ENCODE assay signal across 22 cellular contexts in genomic region chr5:156678484-156678883, GRCh38.
DNase-seq lines count a peak whose midpoint lies in the region; ATAC-seq, FAIRE-seq and TF ChIP-seq lines count a peak whose summit lies in the region.
"Had no signal": no experiment of that assay in that cellular context is flagged by ENCODE, and none has a peak within 500 bp of the region (broad histone marks: within the 10 kb centered on the region; RNA-seq: fewer than 3 reads in every experiment).

No MANE protein-coding gene starts in this region.

- no peak for TF ChIP-seq POLR2A in A549 (IDR thresholded peaks at IDR 0.05; ENCODE audit: low read length)

- no peak overlapping the region for H3K27ac Mint-ChIP-seq in Calu3 (ENCODE audit: unreplicated experiment)
- H3K27ac Mint-ChIP-seq: CD14-positive monocyte, H9 had no signal

- POLR2A ChIA-PET in A549 (lab: Yijun Ruan, JAX), result no interaction called here

- CTCF ChIA-PET in A549 (lab: Yijun Ruan, JAX), result no interaction called here
- CTCF ChIA-PET in Calu3 (lab: Charles Lee), result no interaction called here

- intact Hi-C loops in left colon (cut with DNase I, micrococcal nuclease), result no loop called here
- intact Hi-C loops in Calu3 (cut with micrococcal nuclease; ENCODE audit: unreplicated experiment), result loop anchor here (5.0 to 10.0 kb wide), 3 partner anchors 139 to 454 kb away; no protein-coding TSS in a partner anchor

- BruUV-seq in Calu3 (replicated peaks; lab: Mats Ljungman, UMichigan), result no TSS peak

- no peaks in the 10 kb centered on the region for H3K9me3 ChIP-seq in A549
- H3K9me3 ChIP-seq: MG63 had no signal

- WGBS in A549 (ENCODE audit: missing lambda C conversion rate), result 4% methylated on average over 3 of the region's 3 CpGs

- H3K4me3 ChIP-seq in A549, result no peak overlapping the region
- H3K4me3 ChIP-seq: MG63, SK-N-MC had no signal

- no peaks in the 10 kb centered on the region for H3K27me3 Mint-ChIP-seq in Calu3 (ENCODE audit: unreplicated experiment)

- H3K4me3 Mint-ChIP-seq in Calu3 (ENCODE audit: low read depth, unreplicated experiment), result no peak overlapping the region
- H3K4me3 Mint-ChIP-seq: CD14-positive monocyte, H9 had no signal

- H3K36me3 Mint-ChIP-seq in Calu3 (ENCODE audit: insufficient read depth, unreplicated experiment), result no peaks in the 10 kb centered on the region
- H3K36me3 Mint-ChIP-seq: CD14-positive monocyte had no signal

- peaks cover 19% of the 10 kb centered on the region for H3K4me1 ChIP-seq in A549

- ATAC-seq in A549 (peak in 1 of 2 experiments; percentile 71; a peak in 4 of 6 replicates), left colon (peak; percentile 86)

- FAIRE-seq in A549 (lab: Jason Lieb, UNC), result peak; percentile 7
- FAIRE-seq: G401.6 had no signal

- TF ChIP-seq CTCF in A549 (IDR thresholded peaks at IDR 0.05) (no peak), Calu3 (IDR thresholded peaks at IDR 0.05; ENCODE audit: unreplicated experiment) (no peak)

- peak in 1 of 2 experiments; percentile 46 for DNase-seq in A549 (ENCODE audit: low read depth in 1 of 2, low spot score in 1 of 2)
- peak; percentile 20 for DNase-seq in Daoy (ENCODE audit: low read depth)
- DNase-seq in NCI-H69 (lab: John Stamatoyannopoulos, UW), result peak; percentile 84
- DNase-seq in left colon, result no peak
- no peak for DNase-seq in Calu3
- DNase-seq in NOMO-1 (lab: John Stamatoyannopoulos, UW; ENCODE audit: unreplicated experiment in 2 of 2), result no peak
- DNase-seq in activated gamma-delta T cell (lab: John Stamatoyannopoulos, UW), result no peak
- no peak for DNase-seq in Ammon's horn (ENCODE audit: low spot score)
- DNase-seq: AML-193, DMS79 treated with DMSO at 0.1 percent for 48 hours, H9, KG1, MG63, NCI-H1048, NCI-H1436 treated with DMSO at 0.1 percent for 48 hours, NCI-H2029, NCI-H2171, NCI-H446 treated with DMSO at 0.1 percent for 48 hours, NCI-H748 treated with DMSO at 0.1 percent for 48 hours had no signal

- peaks cover 17% of the 10 kb centered on the region for H3K4me1 Mint-ChIP-seq in Calu3 (ENCODE audit: low read depth, unreplicated experiment)
- H3K4me1 Mint-ChIP-seq: CD14-positive monocyte had no signal

- H3K4me2 ChIP-seq in A549, result peak overlapping the region; percentile 59

- H3K9me3 Mint-ChIP-seq in Calu3 (ENCODE audit: low read depth, unreplicated experiment), result no peaks in the 10 kb centered on the region
- H3K9me3 Mint-ChIP-seq: H9 had no signal

- TF ChIP-seq RAD21 in A549 (conservative IDR thresholded peaks at IDR 0.05 in 1 of 2, IDR thresholded peaks at IDR 0.05 in 1 of 2), result no peak

- peak; percentile 19 to 23; a peak in 1 of 5 replicates for TF ChIP-seq EP300 in A549 (IDR thresholded peaks at IDR 0.05)

- peak overlapping the region in 1 of 2 experiments; percentile 38; a peak in 3 of 6 replicates for H3K27ac ChIP-seq in A549
- H3K27ac ChIP-seq: SK-N-MC had no signal

TF ChIP-seq in A549, 52 proteins besides CTCF, POLR2A, EP300 and RAD21:
- TF ChIP-seq FOSL2 (IDR thresholded peaks at IDR 0.05), result no peak
- peak; percentile 57 for TF ChIP-seq FOSL2 (CRISPR knock-in tag; IDR thresholded peaks at IDR 0.05)
- peak in 1 of 2 experiments; percentile 26; a peak in 1 of 4 replicates for TF ChIP-seq CEBPB (IDR thresholded peaks at IDR 0.05)
- TF ChIP-seq TP53 (CRISPR knock-in tag; IDR thresholded peaks at IDR 0.05), result no peak
- no peak for TF ChIP-seq ZC3H11A (IDR thresholded peaks at IDR 0.05)
- peak; percentile 82 for TF ChIP-seq GATA3 (IDR thresholded peaks at IDR 0.05; ENCODE audit: borderline replicate concordance)
- no peak for TF ChIP-seq ESRRA (IDR thresholded peaks at IDR 0.05; ENCODE audit: borderline replicate concordance, low read length)
- peak; percentile 45; the same call in 1 of the 2 replicates for TF ChIP-seq JUNB (IDR thresholded peaks at IDR 0.05)
- TF ChIP-seq PHF8 (IDR thresholded peaks at IDR 0.05; ENCODE audit: borderline replicate concordance, low read depth), result no peak
- TF ChIP-seq ATOH8 (CRISPR knock-in tag; IDR thresholded peaks at IDR 0.05; ENCODE audit: low read depth), result no peak
- no peak for TF ChIP-seq BHLHE40 (IDR thresholded peaks at IDR 0.05; ENCODE audit: low read depth, low read length)

Comparison
In these comparisons a context has a peak if more than half of its experiments do, and no peak if none do; other contexts are left out.
1. DNase-seq: peak in Daoy (single experiment) and NCI-H69 (single experiment); none in left colon (0 of 2), Calu3 (single experiment), NOMO-1 (0 of 2), activated gamma-delta T cell (single experiment) and Ammon's horn (single experiment).